In genomic region chr10:119395287-119396007, GRCh38 we compare ENCODE assay signal across 11 cellular contexts.
A peak's percentile ranks its signal among the peaks of the same experiment; 100 is the strongest.
DNase-seq lines count a peak whose midpoint lies in the region; ATAC-seq and TF ChIP-seq lines count a peak whose summit lies in the region.
"Had no signal": no experiment of that assay in that cellular context is flagged by ENCODE, and none has a peak within 500 bp of the region (broad histone marks: within the 10 kb centered on the region; RNA-seq: fewer than 3 reads in every experiment).

No MANE protein-coding gene starts in this region.

- H3K4me1 Mint-ChIP-seq in WTC11: no peaks in the 10 kb centered on the region

- H3K27ac ChIP-seq in sigmoid colon: peak overlapping the region; percentile 17 to 64 (median 46)

- H3K4me3 Mint-ChIP-seq in WTC11: no peak overlapping the region
- H3K4me3 Mint-ChIP-seq: effector memory CD8-positive, alpha-beta T cell had no signal

- TF ChIP-seq POLR2A in sigmoid colon (IDR thresholded peaks at IDR 0.05): no peak

- H3K36me3 Mint-ChIP-seq in WTC11: no peaks in the 10 kb centered on the region

- H3K27me3 ChIP-seq in H7 (ENCODE audit: control insufficient read depth, insufficient read depth, low read length) (no peaks in the 10 kb centered on the region), sigmoid colon (no peaks in the 10 kb centered on the region)

- no peaks in the 10 kb centered on the region for H3K27me3 Mint-ChIP-seq in WTC11 (ENCODE audit: low read depth)
- H3K27me3 Mint-ChIP-seq: effector memory CD8-positive, alpha-beta T cell had no signal

- H3K4me3 ChIP-seq in H7 (ENCODE audit: insufficient read depth, low read depth, low read length) (no peak overlapping the region), sigmoid colon (no peak overlapping the region)
- H3K4me3 ChIP-seq: thoracic aorta had no signal

- intact Hi-C loops in left ventricle myocardium superior (cut with micrococcal nuclease): no loop called here
- intact Hi-C loops in sigmoid colon (cut with DNase I): no loop called here

- DNase-seq in H7 (peak; percentile 76), WTC11 (ENCODE audit: low spot score) (peak; percentile 28), left ventricle myocardium superior (peak; percentile 79), sigmoid colon (peak; percentile 75), NCI-H748 treated with DMSO at 0.1 percent for 48 hours (lab: John Stamatoyannopoulos, UW) (no peak), iPS-NIHi7 (ENCODE audit: extremely low spot score) (no peak), cortex of kidney (lab: John Stamatoyannopoulos, UW) (no peak)
- DNase-seq: effector memory CD8-positive, alpha-beta T cell; NCI-H226 had no signal

- no peak for TF ChIP-seq EP300 in sigmoid colon (IDR thresholded peaks at IDR 0.05)

- peaks cover 0 to 29% (median 8%) of the 10 kb centered on the region in 4 donors for H3K4me1 ChIP-seq in sigmoid colon

- POLR2A ChIA-PET in WTC11 (lab: Charles Lee): no interaction called here

- no peaks in the 10 kb centered on the region for H3K9me3 Mint-ChIP-seq in WTC11
- H3K9me3 Mint-ChIP-seq: effector memory CD8-positive, alpha-beta T cell had no signal

- 56 to 65% methylated on average over 24 of the region's 24 CpGs for WGBS in sigmoid colon, 2 donors

- H3K27ac Mint-ChIP-seq in WTC11: no peak overlapping the region

- H3K36me3 ChIP-seq in H7 (replicated peaks; ENCODE audit: control insufficient read depth, insufficient read depth, low read length) (no peaks in the 10 kb centered on the region), sigmoid colon (peaks cover 0 to 15% (median 3%) of the 10 kb centered on the region in 4 donors)

- TF ChIP-seq CTCF in WTC11 (IDR thresholded peaks at IDR 0.05) (no peak), sigmoid colon (IDR thresholded peaks at IDR 0.05) (no peak)

- no peaks in the 10 kb centered on the region for H3K9me3 ChIP-seq in sigmoid colon
- H3K9me3 ChIP-seq: thoracic aorta had no signal

- CTCF ChIA-PET in WTC11 (lab: Charles Lee): interaction anchor here (1.7 kb wide), 1 partner anchor 196 kb away, joined by 6 read pairs; no protein-coding TSS in a partner anchor

- ATAC-seq in WTC11 (peak; percentile 67; the same call in 1 of the 2 replicates), left ventricle myocardium superior (peak; percentile 60), HG03565 (IDR thresholded peaks at IDR 0.05; ENCODE audit: unreplicated experiment) (no peak)
- ATAC-seq: effector memory CD8-positive, alpha-beta T cell had no signal

TF ChIP-seq in WTC11, 78 proteins besides CTCF, POLR2A, EP300 and RAD21:
- TF ChIP-seq TCF7 (CRISPR knock-in tag; IDR thresholded peaks at IDR 0.05; ENCODE audit: low read depth) (no peak), CREM (CRISPR knock-in tag; IDR thresholded peaks at IDR 0.05) (no peak), ZNF416 (CRISPR knock-in tag; IDR thresholded peaks at IDR 0.05) (no peak), MYBL2 (CRISPR knock-in tag; IDR thresholded peaks at IDR 0.05) (no peak), ARID4B (CRISPR knock-in tag; IDR thresholded peaks at IDR 0.05; ENCODE audit: borderline replicate concordance) (no peak)
- TF ChIP-seq, protein P1, sequence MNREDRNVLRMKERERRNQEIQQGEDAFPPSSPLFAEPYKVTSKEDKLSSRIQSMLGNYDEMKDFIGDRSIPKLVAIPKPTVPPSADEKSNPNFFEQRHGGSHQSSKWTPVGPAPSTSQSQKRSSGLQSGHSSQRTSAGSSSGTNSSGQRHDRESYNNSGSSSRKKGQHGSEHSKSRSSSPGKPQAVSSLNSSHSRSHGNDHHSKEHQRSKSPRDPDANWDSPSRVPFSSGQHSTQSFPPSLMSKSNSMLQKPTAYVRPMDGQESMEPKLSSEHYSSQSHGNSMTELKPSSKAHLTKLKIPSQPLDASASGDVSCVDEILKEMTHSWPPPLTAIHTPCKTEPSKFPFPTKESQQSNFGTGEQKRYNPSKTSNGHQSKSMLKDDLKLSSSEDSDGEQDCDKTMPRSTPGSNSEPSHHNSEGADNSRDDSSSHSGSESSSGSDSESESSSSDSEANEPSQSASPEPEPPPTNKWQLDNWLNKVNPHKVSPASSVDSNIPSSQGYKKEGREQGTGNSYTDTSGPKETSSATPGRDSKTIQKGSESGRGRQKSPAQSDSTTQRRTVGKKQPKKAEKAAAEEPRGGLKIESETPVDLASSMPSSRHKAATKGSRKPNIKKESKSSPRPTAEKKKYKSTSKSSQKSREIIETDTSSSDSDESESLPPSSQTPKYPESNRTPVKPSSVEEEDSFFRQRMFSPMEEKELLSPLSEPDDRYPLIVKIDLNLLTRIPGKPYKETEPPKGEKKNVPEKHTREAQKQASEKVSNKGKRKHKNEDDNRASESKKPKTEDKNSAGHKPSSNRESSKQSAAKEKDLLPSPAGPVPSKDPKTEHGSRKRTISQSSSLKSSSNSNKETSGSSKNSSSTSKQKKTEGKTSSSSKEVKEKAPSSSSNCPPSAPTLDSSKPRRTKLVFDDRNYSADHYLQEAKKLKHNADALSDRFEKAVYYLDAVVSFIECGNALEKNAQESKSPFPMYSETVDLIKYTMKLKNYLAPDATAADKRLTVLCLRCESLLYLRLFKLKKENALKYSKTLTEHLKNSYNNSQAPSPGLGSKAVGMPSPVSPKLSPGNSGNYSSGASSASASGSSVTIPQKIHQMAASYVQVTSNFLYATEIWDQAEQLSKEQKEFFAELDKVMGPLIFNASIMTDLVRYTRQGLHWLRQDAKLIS (CRISPR knock-in tag; IDR thresholded peaks at IDR 0.05; ENCODE audit: borderline replicate concordance): no peak

Comparison
In these comparisons a context has a peak if more than half of its experiments do, and no peak if none do; other contexts are left out.
1. DNase-seq: peak in H7 (single experiment), WTC11 (single experiment), left ventricle myocardium superior (single experiment) and sigmoid colon (single experiment); none in NCI-H748 treated with DMSO at 0.1 percent for 48 hours (single experiment), iPS-NIHi7 (single experiment) and cortex of kidney (single experiment).